Comparison of ENCODE assay signal across 20 cellular contexts in the genomic region with DNA sequence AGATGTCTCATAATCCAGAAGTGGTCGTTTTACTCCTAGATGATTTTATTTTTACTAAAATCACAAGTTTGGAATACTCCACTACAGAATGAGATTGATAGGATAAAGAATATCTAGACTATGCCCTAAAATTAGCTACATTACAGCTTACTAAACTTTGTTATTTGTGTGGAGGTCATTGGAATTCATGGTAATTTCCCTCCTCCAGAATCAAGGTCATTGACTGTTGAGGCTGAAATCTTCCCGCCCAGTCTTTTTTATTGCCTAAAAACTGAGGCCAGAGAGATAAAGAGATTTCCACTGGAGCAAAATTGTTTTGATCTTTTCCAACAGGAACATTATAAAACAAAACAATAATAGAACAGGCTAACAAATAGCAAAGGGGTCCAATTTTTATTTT. TPM values are rescaled to one million over a fixed set of nuclear protein-coding genes. Genes with fewer than 3 reads are reported as not detected.
DNase-seq lines count a peak whose midpoint lies in the region; ATAC-seq, FAIRE-seq and TF ChIP-seq lines count a peak whose summit lies in the region.
"Had no signal": no experiment of that assay in that cellular context is flagged by ENCODE, and none has a peak within 500 bp of the region (broad histone marks: within the 10 kb centered on the region; RNA-seq: fewer than 3 reads in every experiment).

No MANE protein-coding gene starts in this region.

- ATAC-seq in SK-N-SH treated with all-trans-retinoic acid at 6 μM for 48 hours (no peak), GM21619 (IDR thresholded peaks at IDR 0.05; ENCODE audit: unreplicated experiment) (no peak)
- ATAC-seq: A549, GM23338 had no signal

- peak overlapping the region; percentile 83 for H3K27ac Mint-ChIP-seq in mesothelial cell of epicardium
- H3K27ac Mint-ChIP-seq: CD4-positive, alpha-beta T cell; GM23338 had no signal

- H3K27me3 Mint-ChIP-seq in mesothelial cell of epicardium (ENCODE audit: low read depth) = no peaks in the 10 kb centered on the region
- H3K27me3 Mint-ChIP-seq: CD4-positive, alpha-beta T cell had no signal

- no peaks in the 10 kb centered on the region for H4K20me1 ChIP-seq in SK-N-SH (ENCODE audit: insufficient read depth)

- no peaks in the 10 kb centered on the region for H3K9me3 Mint-ChIP-seq in mesothelial cell of epicardium
- H3K9me3 Mint-ChIP-seq: CD4-positive, alpha-beta T cell; GM23338 had no signal

- no peaks in the 10 kb centered on the region for H3K27me3 ChIP-seq in SK-N-SH (ENCODE audit: insufficient read depth)

- no peak for TF ChIP-seq RAD21 in SK-N-SH (IDR thresholded peaks at IDR 0.05; ENCODE audit: low read length)

- FAIRE-seq in endometrium (lab: Jason Lieb, UNC) = peak; percentile 99
- FAIRE-seq: A549, D721Med, GM12892, GM18507, H54 had no signal

- no peak for TF ChIP-seq EP300 in SK-N-SH (IDR thresholded peaks at IDR 0.05; ENCODE audit: borderline replicate concordance in 1 of 2, low read depth in 1 of 2, low read length in 1 of 2)

- 70% methylated on average over 2 of the region's 2 CpGs for WGBS in SK-N-SH (ENCODE audit: low lambda C conversion rate)
- 46% methylated on average over 2 of the region's 2 CpGs for WGBS in urinary bladder

- peaks cover 7 to 17% of the 10 kb centered on the region in 2 experiments for H3K4me1 ChIP-seq in SK-N-SH (ENCODE audit: control insufficient read depth in 1 of 2, insufficient read depth in 2 of 2, low read depth in 1 of 2, low read length in 1 of 2)
- peaks cover 3% of the 10 kb centered on the region for H3K4me1 ChIP-seq in urinary bladder (ENCODE audit: insufficient read depth)

- POLR2A ChIA-PET in SK-N-SH (lab: Yijun Ruan, JAX) = no interaction called here

- DNase-seq in SK-N-SH = no peak
- DNase-seq in mesothelial cell of epicardium (ENCODE audit: low spot score in 2 of 2, unreplicated experiment in 2 of 2) = no peak
- no peak for DNase-seq in activated CD8-positive, alpha-beta memory T cell treated with anti-CD3 and anti-CD28 coated beads for 24 hours
- no peak for DNase-seq in NCI-H146 treated with DMSO at 0.1 percent for 48 hours (lab: John Stamatoyannopoulos, UW; ENCODE audit: unreplicated experiment)
- DNase-seq: AML-193; Caco-2; CD4-positive, alpha-beta T cell; GDM1; HCEC 1CT had no signal

- no peak overlapping the region for H3K4me3 Mint-ChIP-seq in mesothelial cell of epicardium
- H3K4me3 Mint-ChIP-seq: CD4-positive, alpha-beta T cell; GM23338 had no signal

- H3K4me2 ChIP-seq in SK-N-SH = no peak overlapping the region
- H3K4me2 ChIP-seq: A549, GM23338 had no signal

- no peak for TF ChIP-seq CTCF in SK-N-SH (IDR thresholded peaks at IDR 0.05)
- no peak for TF ChIP-seq CTCF in mesothelial cell of epicardium (IDR thresholded peaks at IDR 0.05; ENCODE audit: unreplicated experiment)

- no peak overlapping the region for H3K9ac ChIP-seq in SK-N-SH

- H3K4me3 ChIP-seq in SK-N-SH (ENCODE audit: low read depth in 2 of 2, low read length in 1 of 2) (no peak overlapping the region), urinary bladder (ENCODE audit: low read depth, low read length) (no peak overlapping the region)
- H3K4me3 ChIP-seq: A549, GM23338 had no signal

- H3K36me3 ChIP-seq in SK-N-SH (replicated peaks in 1 of 2; ENCODE audit: control insufficient read depth in 1 of 2, insufficient read depth in 2 of 2, low read length in 1 of 2) (no peaks in the 10 kb centered on the region), urinary bladder (ENCODE audit: insufficient read depth) (no peaks in the 10 kb centered on the region)

- no peak overlapping the region for H3K27ac ChIP-seq in SK-N-SH (ENCODE audit: low read depth in 2 of 2, low read length in 1 of 2)
- peak overlapping the region; percentile 59 for H3K27ac ChIP-seq in urinary bladder (ENCODE audit: low read depth)
- H3K27ac ChIP-seq: 22Rv1, A549 had no signal

- H3K9me2 ChIP-seq in SK-N-SH = no peaks in the 10 kb centered on the region

- H3F3A ChIP-seq in SK-N-SH (replicated peaks; ENCODE audit: insufficient read depth) = no peaks in the 10 kb centered on the region

- peak overlapping the region; percentile 40; the same call in 1 of the 2 replicates for H2AFZ ChIP-seq in SK-N-SH (ENCODE audit: low read depth)

- CTCF ChIA-PET in SK-N-SH (lab: Yijun Ruan, JAX) = interaction anchor here (1.0 kb wide), 1 partner anchor 16 kb away, joined by 3 read pairs; no protein-coding TSS in a partner anchor

- no peaks in the 10 kb centered on the region for H3K36me3 Mint-ChIP-seq in mesothelial cell of epicardium

- no peaks in the 10 kb centered on the region for H3K79me2 ChIP-seq in SK-N-SH (ENCODE audit: insufficient read depth)

- H3K9me3 ChIP-seq in SK-N-SH = no peaks in the 10 kb centered on the region
- H3K9me3 ChIP-seq: A549, Caco-2 had no signal

- H3K4me1 Mint-ChIP-seq in mesothelial cell of epicardium = peaks cover 59% of the 10 kb centered on the region

TF ChIP-seq in SK-N-SH, 30 proteins besides CTCF, POLR2A, EP300 and RAD21:
- TF ChIP-seq RCOR1 (IDR thresholded peaks at IDR 0.05; ENCODE audit: low read length) = no peak
- TF ChIP-seq YY1 (IDR thresholded peaks at IDR 0.05; ENCODE audit: low read depth) = no peak
- no peak for TF ChIP-seq TAF1 (IDR thresholded peaks at IDR 0.05; ENCODE audit: borderline replicate concordance, low read depth, low read length)
- TF ChIP-seq TCF12 (IDR thresholded peaks at IDR 0.05) = no peak
- no peak for TF ChIP-seq SIN3A (IDR thresholded peaks at IDR 0.05; ENCODE audit: borderline replicate concordance, low read depth, low read length)
- TF ChIP-seq GABPA (IDR thresholded peaks at IDR 0.05; ENCODE audit: low read depth) = no peak
- TF ChIP-seq, protein P1, sequence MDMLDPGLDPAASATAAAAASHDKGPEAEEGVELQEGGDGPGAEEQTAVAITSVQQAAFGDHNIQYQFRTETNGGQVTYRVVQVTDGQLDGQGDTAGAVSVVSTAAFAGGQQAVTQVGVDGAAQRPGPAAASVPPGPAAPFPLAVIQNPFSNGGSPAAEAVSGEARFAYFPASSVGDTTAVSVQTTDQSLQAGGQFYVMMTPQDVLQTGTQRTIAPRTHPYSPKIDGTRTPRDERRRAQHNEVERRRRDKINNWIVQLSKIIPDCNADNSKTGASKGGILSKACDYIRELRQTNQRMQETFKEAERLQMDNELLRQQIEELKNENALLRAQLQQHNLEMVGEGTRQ (IDR thresholded peaks at IDR 0.05; ENCODE audit: borderline replicate concordance, low read depth, low read length) = no peak
- TF ChIP-seq FOXJ3 (CRISPR knock-in tag; IDR thresholded peaks at IDR 0.05) = no peak
- no peak for TF ChIP-seq NFIC (IDR thresholded peaks at IDR 0.05; ENCODE audit: borderline replicate concordance)
- TF ChIP-seq POLR2AphosphoS5 (IDR thresholded peaks at IDR 0.05; ENCODE audit: low read depth, low read length) = no peak
- TF ChIP-seq MXI1 (IDR thresholded peaks at IDR 0.05; ENCODE audit: low read depth, low read length) = no peak
- no peak for TF ChIP-seq FOSL2 (IDR thresholded peaks at IDR 0.05; ENCODE audit: borderline replicate concordance, low read depth)
- TF ChIP-seq CHD2 (IDR thresholded peaks at IDR 0.05; ENCODE audit: low read length, partially characterized antibody) = no peak
- no peak for TF ChIP-seq ELF1 (IDR thresholded peaks at IDR 0.05)
- no peak for TF ChIP-seq RFX5 (IDR thresholded peaks at IDR 0.05; ENCODE audit: low read length)
- TF ChIP-seq RXRA (IDR thresholded peaks at IDR 0.05; ENCODE audit: borderline replicate concordance, low read depth) = no peak
TF ChIP-seq in SK-N-SH: peak in this region for 0.

TF ChIP-seq in SK-N-SH treated with all-trans-retinoic acid at 6 μM for 48 hours, 23 proteins besides CTCF, POLR2A, EP300 and RAD21 (continues in another document):
- TF ChIP-seq BACH2 (CRISPR knock-in tag; IDR thresholded peaks at IDR 0.05; ENCODE audit: borderline replicate concordance) = no peak
- no peak for TF ChIP-seq ZNF70 (CRISPR knock-in tag; IDR thresholded peaks at IDR 0.05)
- TF ChIP-seq ISL1 (CRISPR knock-in tag; IDR thresholded peaks at IDR 0.05) = no peak; the same call in 1 of the 2 replicates
- no peak for TF ChIP-seq ZFP30 (CRISPR knock-in tag; IDR thresholded peaks at IDR 0.05)
- TF ChIP-seq, protein P2, sequence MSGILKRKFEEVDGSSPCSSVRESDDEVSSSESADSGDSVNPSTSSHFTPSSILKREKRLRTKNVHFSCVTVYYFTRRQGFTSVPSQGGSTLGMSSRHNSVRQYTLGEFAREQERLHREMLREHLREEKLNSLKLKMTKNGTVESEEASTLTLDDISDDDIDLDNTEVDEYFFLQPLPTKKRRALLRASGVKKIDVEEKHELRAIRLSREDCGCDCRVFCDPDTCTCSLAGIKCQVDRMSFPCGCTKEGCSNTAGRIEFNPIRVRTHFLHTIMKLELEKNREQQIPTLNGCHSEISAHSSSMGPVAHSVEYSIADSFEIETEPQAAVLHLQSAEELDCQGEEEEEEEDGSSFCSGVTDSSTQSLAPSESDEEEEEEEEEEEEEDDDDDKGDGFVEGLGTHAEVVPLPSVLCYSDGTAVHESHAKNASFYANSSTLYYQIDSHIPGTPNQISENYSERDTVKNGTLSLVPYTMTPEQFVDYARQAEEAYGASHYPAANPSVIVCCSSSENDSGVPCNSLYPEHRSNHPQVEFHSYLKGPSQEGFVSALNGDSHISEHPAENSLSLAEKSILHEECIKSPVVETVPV (CRISPR knock-in tag; IDR thresholded peaks at IDR 0.05) = no peak
- TF ChIP-seq ARNTL (CRISPR knock-in tag; IDR thresholded peaks at IDR 0.05; ENCODE audit: borderline replicate concordance, low read depth) = no peak
- no peak for TF ChIP-seq GLIS3 (CRISPR knock-in tag; IDR thresholded peaks at IDR 0.05)
- no peak for TF ChIP-seq TCF4 (CRISPR knock-in tag; IDR thresholded peaks at IDR 0.05; ENCODE audit: borderline replicate concordance)
- no peak for TF ChIP-seq RARB (CRISPR knock-in tag; IDR thresholded peaks at IDR 0.05)
- no peak for TF ChIP-seq ZFP3 (CRISPR knock-in tag; IDR thresholded peaks at IDR 0.05)
- no peak for TF ChIP-seq ZC3H10 (CRISPR knock-in tag; IDR thresholded peaks at IDR 0.05)
- no peak for TF ChIP-seq ZNF565 (CRISPR knock-in tag; conservative IDR thresholded peaks at IDR 0.05; ENCODE audit: low read depth)

RNA-seq across cellular contexts. Expression of gene ITGB6, which starts 35.0 kb away (rescaled TPM):
- polyA plus RNA-seq in SK-N-SH (2012; rRNA removed) = 0.10 and 0.13 TPM in 2 replicates
- 0.13 and 0.15 TPM in 2 replicates for polyA plus RNA-seq in SK-N-SH (2012; cell fraction: cytosol; rRNA removed)
- polyA plus RNA-seq in SK-N-SH (2012; cell fraction: nucleus; rRNA removed) = 0.26 TPM in 2 replicates
- total RNA-seq in mesothelial cell of epicardium = 13.1 to 14.9 TPM (median 14.3 TPM) in 3 replicates
- total RNA-seq in urinary bladder = 25.2 TPM
- 4.6 TPM for polyA plus RNA-seq in urinary bladder
- total RNA-seq: CD4-positive, alpha-beta T cell; GM23338 had no signal
- polyA plus RNA-seq: GM23338 had no signal
